Comparison of ENCODE assay signal across 16 cellular contexts in genomic region chr4:121692261-121692660, GRCh38. TPM values are rescaled to one million over a fixed set of nuclear protein-coding genes. Genes with fewer than 3 reads are reported as not detected.
DNase-seq lines count a peak whose midpoint lies in the region; ATAC-seq and TF ChIP-seq lines count a peak whose summit lies in the region.
"Had no signal": no experiment of that assay in that cellular context is flagged by ENCODE, and none has a peak within 500 bp of the region (broad histone marks: within the 10 kb centered on the region; RNA-seq: fewer than 3 reads in every experiment).

No MANE protein-coding gene starts in this region.

- no peak overlapping the region for H2BK12ac ChIP-seq in trophoblast cell (ENCODE audit: low read length)

- peaks cover 59% of the 10 kb centered on the region for H3K4me1 ChIP-seq in GM23248 (ENCODE audit: insufficient read depth)
- H3K4me1 ChIP-seq in SJSA1 (replicated peaks) = peaks cover 53% of the 10 kb centered on the region
- peaks cover 11 to 12% of the 10 kb centered on the region in 2 experiments for H3K4me1 ChIP-seq in trophoblast cell (ENCODE audit: control insufficient read depth in 1 of 2, insufficient read depth in 2 of 2, low read length in 2 of 2)
- H3K4me1 ChIP-seq in suprapubic skin = peaks cover 64% of the 10 kb centered on the region
- H3K4me1 ChIP-seq in SJCRH30 = peaks cover 32% of the 10 kb centered on the region

- H3K27ac ChIP-seq in GM23248 = peak overlapping the region; percentile 93
- peak overlapping the region; percentile 99; the same call in 1 of the 2 replicates for H3K27ac ChIP-seq in SJSA1
- no peak overlapping the region for H3K27ac ChIP-seq in trophoblast cell (ENCODE audit: low read depth, low read length)
- no peak overlapping the region for H3K27ac ChIP-seq in suprapubic skin
- no peak overlapping the region for H3K27ac ChIP-seq in SJCRH30
- H3K27ac ChIP-seq: cardiac muscle cell had no signal

- TF ChIP-seq CTCF in suprapubic skin (IDR thresholded peaks at IDR 0.05) = no peak

- H3K9me3 ChIP-seq in GM23248 (ENCODE audit: low read depth) (no peaks in the 10 kb centered on the region), SJSA1 (replicated peaks) (0 out of 2 replicates have a peak, but pooled peaks cover 3% of the 10 kb centered on the region), trophoblast cell (ENCODE audit: insufficient read depth, low read depth, low read length) (no peaks in the 10 kb centered on the region), suprapubic skin (no peaks in the 10 kb centered on the region), SJCRH30 (replicated peaks) (no peaks in the 10 kb centered on the region)
- H3K9me3 ChIP-seq: ovary had no signal

- H3K4ac ChIP-seq in trophoblast cell (ENCODE audit: low read depth, low read length) = peak overlapping the region; percentile 37

- no peak overlapping the region for H4K8ac ChIP-seq in trophoblast cell (ENCODE audit: low read depth, low read length)

- no peak overlapping the region for H2BK5ac ChIP-seq in trophoblast cell (ENCODE audit: low read depth, low read length, poor library complexity)

- no peak overlapping the region for H3K23ac ChIP-seq in trophoblast cell (ENCODE audit: low read length)

- TF ChIP-seq POLR2A in suprapubic skin (IDR thresholded peaks at IDR 0.05) = no peak

- H3K79me2 ChIP-seq in GM23248 (ENCODE audit: insufficient read depth) = peaks cover 82% of the 10 kb centered on the region
- H3K79me2 ChIP-seq in trophoblast cell (ENCODE audit: control insufficient read depth, insufficient read depth, low read length, poor library complexity) = peaks cover 19% of the 10 kb centered on the region

- H3K4me3 ChIP-seq in GM23248 (peak overlapping the region; percentile 67), SJSA1 (no peak overlapping the region), trophoblast cell (ENCODE audit: low read depth, low read length) (no peak overlapping the region), suprapubic skin (no peak overlapping the region), SJCRH30 (no peak overlapping the region)
- H3K4me3 ChIP-seq: cardiac muscle cell, ovary had no signal

- peaks cover 34% of the 10 kb centered on the region for H3K36me3 ChIP-seq in GM23248 (ENCODE audit: low read depth)
- peaks cover 77% of the 10 kb centered on the region for H3K36me3 ChIP-seq in SJSA1
- H3K36me3 ChIP-seq in trophoblast cell (ENCODE audit: control insufficient read depth in 1 of 2, insufficient read depth in 2 of 2, low read length in 2 of 2) = peaks cover 2 to 9% of the 10 kb centered on the region in 2 experiments
- H3K36me3 ChIP-seq in suprapubic skin = no peaks in the 10 kb centered on the region
- H3K36me3 ChIP-seq in SJCRH30 = peaks cover 51% of the 10 kb centered on the region
- H3K36me3 ChIP-seq: cardiac muscle cell, ovary had no signal

- H3K4me2 ChIP-seq in GM23248 (ENCODE audit: unreplicated experiment) = peak overlapping the region; percentile 72
- H3K4me2 ChIP-seq in trophoblast cell (ENCODE audit: low read length) = no peak overlapping the region

- no peak for ATAC-seq in HG03342 (IDR thresholded peaks at IDR 0.05; ENCODE audit: unreplicated experiment)
- ATAC-seq: sciatic nerve had no signal

- H3K9me2 ChIP-seq in GM23248 (ENCODE audit: insufficient read depth) = no peaks in the 10 kb centered on the region

- DNase-seq in GM23248 (no peak), SJSA1 (ENCODE audit: low read depth in 1 of 2, low spot score in 2 of 2) (no peak), fibroblast of gingiva (ENCODE audit: low read depth) (peak; percentile 31), trophoblast cell (no peak), suprapubic skin (ENCODE audit: low spot score in 2 of 2) (no peak), AG08395 (ENCODE audit: low spot score) (no peak), SJCRH30 (no peak)
- DNase-seq: activated CD4-positive, alpha-beta T cell treated with anti-CD3 and anti-CD28 coated beads for 48 hours; activated effector memory CD4-positive, alpha-beta T cell treated with Interleukin-2 at 50 U/mL for 16 hours; immature natural killer cell; NCI-H774; ovary; stimulated activated naive CD4-positive, alpha-beta T cell had no signal

- no peak for TF ChIP-seq EP300 in suprapubic skin (IDR thresholded peaks at IDR 0.05)

- in situ Hi-C loops in GM23248 (cut with MboI) = no loop called here

- peaks cover 13% of the 10 kb centered on the region for H3K79me1 ChIP-seq in trophoblast cell (ENCODE audit: low read length)

- H4K20me1 ChIP-seq in GM23248 (ENCODE audit: insufficient read depth) = peaks cover 16% of the 10 kb centered on the region; the same call in 1 of the 2 replicates

- no peak overlapping the region for H2BK120ac ChIP-seq in trophoblast cell (ENCODE audit: insufficient read depth, low read length, poor library complexity)

- H3K14ac ChIP-seq in trophoblast cell (ENCODE audit: low read length) = no peak overlapping the region

- H3K18ac ChIP-seq in trophoblast cell (ENCODE audit: low read length) = no peak overlapping the region

- H3F3A ChIP-seq in GM23248 (ENCODE audit: insufficient read depth) = peaks cover 68% of the 10 kb centered on the region

- peak overlapping the region; percentile 73 for H3K9ac ChIP-seq in GM23248
- H3K9ac ChIP-seq in trophoblast cell (ENCODE audit: low read length) = no peak overlapping the region

- no peak overlapping the region for H4K91ac ChIP-seq in trophoblast cell (ENCODE audit: low read depth, low read length)

- H3K27me3 ChIP-seq in GM23248 (replicated peaks; ENCODE audit: insufficient read depth) (no peaks in the 10 kb centered on the region), SJSA1 (replicated peaks) (no peaks in the 10 kb centered on the region), trophoblast cell (ENCODE audit: insufficient read depth, low read length) (no peaks in the 10 kb centered on the region), suprapubic skin (no peaks in the 10 kb centered on the region), SJCRH30 (no peaks in the 10 kb centered on the region)
- H3K27me3 ChIP-seq: cardiac muscle cell, ovary had no signal

- H2AFZ ChIP-seq in GM23248 = no peak overlapping the region
- H2AFZ ChIP-seq in trophoblast cell (ENCODE audit: insufficient read depth, low read length, poor library complexity) = no peak overlapping the region

- H2AK5ac ChIP-seq in trophoblast cell (ENCODE audit: low read length) = no peak overlapping the region

- no peak overlapping the region for H4K12ac ChIP-seq in trophoblast cell (ENCODE audit: low read depth, low read length)

RNA-seq across cellular contexts. Expression of gene ANXA5, which starts 4.5 kb away (rescaled TPM):
- total RNA-seq in GM23248 (2014; rRNA removed; shearing (Covaris generic)) = 1,082 and 1,164 TPM in 2 replicates
- 1,730 and 1,770 TPM in 2 replicates for polyA plus RNA-seq in GM23248 (2016; fragmentation: Nextera tagmentation; extraction: Ambion mirVana)
- 1,014 and 1,022 TPM in 2 replicates for total RNA-seq in SJSA1 (2014; rRNA removed; shearing (Covaris generic))
- polyA plus RNA-seq in trophoblast cell (2013) = 470 and 474 TPM in 2 replicates
- total RNA-seq in suprapubic skin = 100 to 1,000 TPM; 101 to 107 (median 102) TPM
- total RNA-seq in SJCRH30 (2014; rRNA removed; shearing (Covaris generic)) = 442 and 448 TPM in 2 replicates

Comparison
In these comparisons a context has a peak if more than half of its experiments do, and no peak if none do; other contexts are left out.
1. H3K27ac ChIP-seq: peak in GM23248 (single experiment) and SJSA1 (single experiment); none in trophoblast cell (single experiment), suprapubic skin (single experiment) and SJCRH30 (single experiment).